8 cellular contexts compared by ENCODE assay signal in the genomic region with DNA sequence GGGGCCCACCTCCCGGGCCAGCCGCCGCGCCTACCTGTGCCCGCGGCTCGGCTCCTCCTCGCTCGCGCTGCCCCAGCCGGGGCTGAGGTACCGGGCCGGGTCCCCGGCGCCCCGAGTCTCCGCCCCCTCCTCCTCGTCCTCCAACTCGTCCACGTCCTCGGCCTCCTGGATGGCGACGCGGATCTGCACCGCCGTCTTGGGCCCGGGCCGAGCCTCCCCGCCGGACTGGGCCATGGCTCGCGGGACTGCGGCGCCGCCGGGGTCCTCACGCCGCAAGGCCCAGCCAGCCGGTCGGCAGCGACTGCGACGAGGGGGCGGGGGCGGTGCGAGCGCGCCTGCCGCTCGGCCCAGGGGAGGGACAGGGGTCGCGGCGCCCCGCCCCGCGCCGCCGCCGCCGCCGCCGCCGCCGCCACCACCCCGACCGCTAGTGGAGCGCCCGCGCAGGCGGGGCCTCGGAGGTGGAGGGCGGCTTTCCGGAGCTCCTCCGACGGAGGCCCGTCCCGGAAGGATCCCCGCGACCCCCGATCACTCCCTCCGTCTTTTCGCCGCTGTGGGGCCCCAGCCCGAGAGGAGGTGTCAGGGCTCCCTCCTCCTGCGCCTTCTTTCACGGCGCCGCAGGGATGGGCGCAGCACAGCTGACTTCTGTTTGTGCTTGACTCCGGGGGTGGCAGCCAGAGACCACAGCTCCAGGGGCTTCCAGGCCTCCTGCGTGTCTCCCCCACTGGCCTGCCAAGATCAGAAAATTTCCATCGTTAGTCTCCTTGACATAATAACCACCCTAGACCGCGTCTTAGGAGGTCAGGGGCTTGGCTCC. TPM values are rescaled to one million over a fixed set of nuclear protein-coding genes. Genes with fewer than 3 reads are reported as not detected.
DNase-seq lines count a peak whose midpoint lies in the region; ATAC-seq and TF ChIP-seq lines count a peak whose summit lies in the region.

A gene (minus strand): TSS at position 303 of the 814 bp plus-strand sequence. CDS start 69 bp downstream, at position 234.

- intact Hi-C loops in CD14-positive monocyte (cut with micrococcal nuclease), result no loop called here

- H3K4me1 Mint-ChIP-seq in CD14-positive monocyte (peaks cover 4% of the 10 kb centered on the region), mesothelial cell of epicardium (peaks cover 15% of the 10 kb centered on the region)

- H3K27me3 Mint-ChIP-seq in CD14-positive monocyte (ENCODE audit: low read depth in 3 of 3) (peaks cover 49 to 82% (median 66%) of the 10 kb centered on the region in 3 donors), mesothelial cell of epicardium (ENCODE audit: low read depth) (no peaks in the 10 kb centered on the region)

- H3K27ac Mint-ChIP-seq in CD14-positive monocyte (peak within 1 kb of the TSS in 1 of 7 donors; percentile 8), mesothelial cell of epicardium (peak within 1 kb of the TSS; percentile 96)

- ATAC-seq in HG03565 (IDR thresholded peaks at IDR 0.05; ENCODE audit: unreplicated experiment), result no peak

- H3K36me3 Mint-ChIP-seq in CD14-positive monocyte (peaks cover 4 to 6% of the 10 kb centered on the region in 2 donors), mesothelial cell of epicardium (peaks cover 18% of the 10 kb centered on the region)

- H3K4me3 Mint-ChIP-seq in CD14-positive monocyte (peak within 1 kb of the TSS; percentile 67 to 81), mesothelial cell of epicardium (peak within 1 kb of the TSS; percentile 93)

- DNase-seq in CD14-positive monocyte (ENCODE audit: low spot score) (no peak), HPDE6-E6E7 (ENCODE audit: extremely low spot score) (peak; percentile 20), epithelial cell of prostate (ENCODE audit: low read depth, low spot score) (no peak), mesothelial cell of epicardium (ENCODE audit: low spot score in 2 of 2, unreplicated experiment in 2 of 2) (peak; percentile 49 to 73), substantia nigra (lab: John Stamatoyannopoulos, UW) (peak in 39 of 49 donors; percentile 36 to 88 (median 56)), HUDEP-2 (lab: John Stamatoyannopoulos, UW; ENCODE audit: unreplicated experiment in 76 of 76) (no peak)
- DNase-seq in activated CD4-positive, alpha-beta T cell treated with anti-CD3 and anti-CD28 coated beads, Interleukin-2, amount 50 U/mL, for 48 hours, result peak; percentile 18 to 27

- H3K9me3 Mint-ChIP-seq in CD14-positive monocyte, result peaks cover 0 to 10% (median 2%) of the 10 kb centered on the region in 7 donors
- H3K9me3 Mint-ChIP-seq in mesothelial cell of epicardium, result no peaks in the 10 kb centered on the region

- peak within 1 kb of the TSS; percentile 92 for H3K27ac ChIP-seq in epithelial cell of prostate
- H3K27ac ChIP-seq in substantia nigra (ENCODE audit: low read depth, low read length, poor library complexity, severe bottlenecking), result peak within 1 kb of the TSS; percentile 99

- TF ChIP-seq CTCF in CD14-positive monocyte (IDR thresholded peaks at IDR 0.05), result no peak
- no peak for TF ChIP-seq CTCF in mesothelial cell of epicardium (IDR thresholded peaks at IDR 0.05; ENCODE audit: unreplicated experiment)

RNA-seq across cellular contexts. Expression of the gene that starts here (rescaled TPM):
- polyA plus RNA-seq in CD14-positive monocyte, result not detected
- 24.8 to 27.3 TPM (median 24.9 TPM) in 3 replicates for total RNA-seq in mesothelial cell of epicardium

Comparison
In these comparisons a context has a peak if more than half of its experiments do, and no peak if none do; other contexts are left out.
1. DNase-seq: peak in HPDE6-E6E7 (single experiment), activated CD4-positive, alpha-beta T cell treated with anti-CD3 and anti-CD28 coated beads, Interleukin-2, amount 50 U/mL, for 48 hours (2 of 2), mesothelial cell of epicardium (2 of 2) and substantia nigra (39 of 49); none in CD14-positive monocyte (single experiment), epithelial cell of prostate (single experiment) and HUDEP-2 (0 of 76).